Comparison of ENCODE assay signal across 9 cellular contexts in genomic region chr2:159612255-159612901, GRCh38. TPM values are rescaled to one million over a fixed set of nuclear protein-coding genes. Genes with fewer than 3 reads are reported as not detected.
DNase-seq lines count a peak whose midpoint lies in the region; ATAC-seq and TF ChIP-seq lines count a peak whose summit lies in the region.
"Had no signal": no experiment of that assay in that cellular context is flagged by ENCODE, and none has a peak within 500 bp of the region (broad histone marks: within the 10 kb centered on the region; RNA-seq: fewer than 3 reads in every experiment).

No MANE protein-coding gene starts in this region.

- H3K4me1 Mint-ChIP-seq in naive thymus-derived CD8-positive, alpha-beta T cell, result peaks cover 6 to 20% (median 13%) of the 10 kb centered on the region in 4 donors

- 52% methylated on average over 1 of the region's 1 CpG for WGBS in mammary epithelial cell (ENCODE audit: low coverage, missing lambda C conversion rate)

- CTCF ChIA-PET in mammary epithelial cell (lab: Charles Lee; ENCODE audit: low non-redundant PET), result no interaction called here

- H3K79me2 ChIP-seq in mammary epithelial cell (ENCODE audit: insufficient read depth, low read length), result peaks cover 70% of the 10 kb centered on the region

- intact Hi-C loops in mammary epithelial cell (cut with micrococcal nuclease), result no loop called here

- peaks cover 8 to 19% (median 10%) of the 10 kb centered on the region in 5 donors for H3K27me3 Mint-ChIP-seq in naive thymus-derived CD8-positive, alpha-beta T cell

- H3K4me3 ChIP-seq in mammary epithelial cell (replicated peaks in 1 of 3; ENCODE audit: insufficient read depth in 1 of 3, low read depth in 2 of 3, low read length in 3 of 3), result peak overlapping the region in 2 of 3 experiments; percentile 12 to 99
- peak overlapping the region; percentile 86 to 93 for H3K4me3 ChIP-seq in muscle layer of duodenum (ENCODE audit: low read depth in 1 of 2, low read length in 2 of 2)
- no peak overlapping the region for H3K4me3 ChIP-seq in H7 (ENCODE audit: insufficient read depth, low read depth, low read length)

- POLR2A ChIA-PET in naive thymus-derived CD8-positive, alpha-beta T cell (lab: Charles Lee), result no interaction called here

- H3K4me1 ChIP-seq in mammary epithelial cell (ENCODE audit: insufficient read depth, low read length) (peaks cover 9% of the 10 kb centered on the region), muscle layer of duodenum (ENCODE audit: control insufficient read depth in 1 of 2, insufficient read depth in 2 of 2, low read length in 2 of 2) (peaks cover 0 to 20% of the 10 kb centered on the region in 2 donors)

- H3K9me3 ChIP-seq in mammary epithelial cell (replicated peaks; ENCODE audit: insufficient read depth, low read length), result no peaks in the 10 kb centered on the region
- no peaks in the 10 kb centered on the region for H3K9me3 ChIP-seq in muscle layer of duodenum (ENCODE audit: control insufficient read depth in 1 of 2, low read length in 2 of 2)

- H3K4me3 Mint-ChIP-seq in naive thymus-derived CD8-positive, alpha-beta T cell, result no peak overlapping the region
- H3K4me3 Mint-ChIP-seq: stimulated activated effector memory CD8-positive, alpha-beta T cell treated with anti-CD3 and anti-CD28 coated beads, Interleukin-12 subunit alpha, Interleukin-12 subunit beta, amount 100 ng/mL, for 72 hours had no signal

- no peaks in the 10 kb centered on the region for H4K20me1 ChIP-seq in mammary epithelial cell (ENCODE audit: insufficient read depth, low read length)

- H3K4me2 ChIP-seq in mammary epithelial cell (ENCODE audit: insufficient read depth, low read depth, low read length), result peak overlapping the region; percentile 92

- H3K9me3 Mint-ChIP-seq in naive thymus-derived CD8-positive, alpha-beta T cell, result no peaks in the 10 kb centered on the region
- H3K9me3 Mint-ChIP-seq: stimulated activated effector memory CD8-positive, alpha-beta T cell treated with anti-CD3 and anti-CD28 coated beads, Interleukin-12 subunit alpha, Interleukin-12 subunit beta, amount 100 ng/mL, for 72 hours had no signal

- no peak overlapping the region for H3K27ac Mint-ChIP-seq in naive thymus-derived CD8-positive, alpha-beta T cell
- H3K27ac Mint-ChIP-seq: stimulated activated effector memory CD8-positive, alpha-beta T cell treated with anti-CD3 and anti-CD28 coated beads, Interleukin-12 subunit alpha, Interleukin-12 subunit beta, amount 100 ng/mL, for 72 hours had no signal

- H2AFZ ChIP-seq in mammary epithelial cell (ENCODE audit: low read depth, low read length), result no peak overlapping the region

- peak overlapping the region; percentile 27 for H3K9ac ChIP-seq in mammary epithelial cell (ENCODE audit: insufficient read depth, low read length)

- peaks cover 0 to 5% (median 4%) of the 10 kb centered on the region in 3 donors for H3K36me3 Mint-ChIP-seq in naive thymus-derived CD8-positive, alpha-beta T cell
- H3K36me3 Mint-ChIP-seq: stimulated activated effector memory CD8-positive, alpha-beta T cell treated with anti-CD3 and anti-CD28 coated beads, Interleukin-12 subunit alpha, Interleukin-12 subunit beta, amount 100 ng/mL, for 72 hours had no signal

- TF ChIP-seq CTCF in mammary epithelial cell (conservative IDR thresholded peaks at IDR 0.05 in 1 of 2, IDR thresholded peaks at IDR 0.05 in 1 of 2; ENCODE audit: extremely low read depth in 1 of 2, insufficient read depth in 1 of 2, low read depth in 1 of 2, low read length in 2 of 2), result no peak

- DNase-seq in DMS53 treated with DMSO at 0.1 percent for 48 hours (lab: John Stamatoyannopoulos, UW; ENCODE audit: unreplicated experiment) (peak; percentile 39), NCI-H187 treated with DMSO at 0.1 percent for 48 hours (lab: John Stamatoyannopoulos, UW) (peak; percentile 17), mammary epithelial cell (peak; percentile 45), H7 (no peak), T-helper 1 cell (no peak)
- DNase-seq in naive thymus-derived CD8-positive, alpha-beta T cell, result no peak
- DNase-seq in activated CD4-positive, alpha-beta T cell treated with anti-CD3 and anti-CD28 coated beads, Interleukin-2, amount 50 U/mL, for 48 hours, result no peak

- H3K27ac ChIP-seq in mammary epithelial cell (ENCODE audit: insufficient read depth, low read depth, low read length) (peak overlapping the region; percentile 39), muscle layer of duodenum (ENCODE audit: low read length) (peak overlapping the region; percentile 83)

- dilution Hi-C loops in mammary epithelial cell (cut with HindIII; ENCODE audit: low sequenced_read_pairs), result loop anchor here (25.0 kb wide), 1 partner anchor 100 kb away; the partner anchor contains the start of gene MARCHF7

- ATAC-seq in naive thymus-derived CD8-positive, alpha-beta T cell, result no peak
- ATAC-seq: stimulated activated effector memory CD8-positive, alpha-beta T cell treated with anti-CD3 and anti-CD28 coated beads, Interleukin-12 subunit alpha, Interleukin-12 subunit beta, amount 100 ng/mL, for 72 hours had no signal

- H3K36me3 ChIP-seq in mammary epithelial cell (ENCODE audit: insufficient read depth, low read length), result no peaks in the 10 kb centered on the region
- peaks cover 0 to 15% of the 10 kb centered on the region in 2 donors for H3K36me3 ChIP-seq in muscle layer of duodenum (ENCODE audit: control insufficient read depth in 1 of 2, insufficient read depth in 2 of 2, low read length in 2 of 2)
- H3K36me3 ChIP-seq in H7 (replicated peaks; ENCODE audit: control insufficient read depth, insufficient read depth, low read length), result no peaks in the 10 kb centered on the region

- H3K27me3 ChIP-seq in mammary epithelial cell (ENCODE audit: insufficient read depth, low read length) (no peaks in the 10 kb centered on the region), muscle layer of duodenum (ENCODE audit: low read depth, low read length) (no peaks in the 10 kb centered on the region), H7 (ENCODE audit: control insufficient read depth, insufficient read depth, low read length) (no peaks in the 10 kb centered on the region)

- no TSS peak for BruUV-seq in mammary epithelial cell (replicated peaks; lab: Mats Ljungman, UMichigan)

- in situ Hi-C loops in mammary epithelial cell (cut with MboI; ENCODE audit: low sequenced_read_pairs in 2 of 2), result no loop called here

RNA-seq across cellular contexts. Expression of gene BAZ2B, which starts 4.0 kb away (rescaled TPM):
- total RNA-seq in mammary epithelial cell, result 10 to 100 TPM; 50.0 to 72.8 TPM
- polyA plus RNA-seq in mammary epithelial cell, result 12.9 TPM
- 57.2 TPM for polyA minus RNA-seq in mammary epithelial cell
- 10 to 100 TPM; 24.4 to 30.4 TPM for total RNA-seq in naive thymus-derived CD8-positive, alpha-beta T cell
- 10 to 100 TPM in 2 of 3 donors, 1 to 10 TPM in 1; 6.3 to 14.7 (median 12.3) TPM for polyA plus RNA-seq in naive thymus-derived CD8-positive, alpha-beta T cell
- 16.3 and 27.9 TPM in 2 replicates for total RNA-seq in H7 (2014; rRNA removed; shearing (Covaris generic))

Comparison
In these comparisons a context has a peak if more than half of its experiments do, and no peak if none do; other contexts are left out.
1. DNase-seq: peak in DMS53 treated with DMSO at 0.1 percent for 48 hours (single experiment), NCI-H187 treated with DMSO at 0.1 percent for 48 hours (single experiment) and mammary epithelial cell (single experiment); none in naive thymus-derived CD8-positive, alpha-beta T cell (0 of 10), activated CD4-positive, alpha-beta T cell treated with anti-CD3 and anti-CD28 coated beads, Interleukin-2, amount 50 U/mL, for 48 hours (0 of 2), H7 (single experiment) and T-helper 1 cell (0 of 5).